ENCODE assay signal across 18 cellular contexts in the genomic region with DNA sequence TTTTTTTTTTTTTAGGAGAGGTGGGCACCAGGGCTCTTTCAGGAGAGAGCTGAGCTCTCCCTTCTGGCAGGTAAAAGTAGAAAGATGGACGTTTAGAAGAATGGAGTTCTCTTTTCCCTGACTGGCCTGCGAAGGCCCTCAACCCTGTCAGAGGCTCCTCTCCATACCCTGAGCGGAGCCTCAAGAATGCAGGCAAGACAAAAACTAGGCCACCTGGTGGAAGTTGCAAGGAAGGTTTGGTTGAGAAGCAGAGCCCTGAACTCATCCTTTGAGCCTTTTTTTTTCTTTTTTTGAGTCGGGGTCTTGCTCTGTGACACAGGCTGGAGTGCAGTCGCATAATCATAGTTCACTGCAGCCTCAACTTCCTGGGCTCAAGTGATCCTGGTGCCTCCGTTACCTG. TPM values are rescaled to one million over a fixed set of nuclear protein-coding genes. Genes with fewer than 3 reads are reported as not detected.
DNase-seq lines count a peak whose midpoint lies in the region; TF ChIP-seq lines count a peak whose summit lies in the region.
"Had no signal": no experiment of that assay in that cellular context is flagged by ENCODE, and none has a peak within 500 bp of the region (broad histone marks: within the 10 kb centered on the region; RNA-seq: fewer than 3 reads in every experiment).

No MANE protein-coding gene starts in this region.

- TF ChIP-seq RAD21 in neural cell (conservative IDR thresholded peaks at IDR 0.05), result no peak

- H3K9ac ChIP-seq in Karpas-422 (ENCODE audit: low read length) (no peak overlapping the region), neural cell (ENCODE audit: low read length) (no peak overlapping the region)

- H3K4me1 ChIP-seq in Karpas-422 (ENCODE audit: low read length), result no peaks in the 10 kb centered on the region
- H3K4me1 ChIP-seq: pancreas had no signal

- H3K9me3 Mint-ChIP-seq in chondrocyte (ENCODE audit: low read depth), result no peaks in the 10 kb centered on the region
- H3K9me3 Mint-ChIP-seq: central memory CD8-positive, alpha-beta T cell had no signal

- DNase-seq in GM12864 (ENCODE audit: low read depth) (no peak), Karpas-422 (peak; percentile 58), chondrocyte (ENCODE audit: low spot score) (no peak), foreskin melanocyte (no peak), NCI-H1694 (lab: John Stamatoyannopoulos, UW) (no peak)
- DNase-seq in stimulated activated CD4-positive, alpha-beta T cell treated with anti-CD3 and anti-CD28 coated beads, Interleukin-12 subunit alpha, Interleukin-12 subunit beta, amount 100 ng/mL, for 4 hours, result no peak
- DNase-seq: activated CD4-positive, alpha-beta T cell treated with anti-CD3 and anti-CD28 coated beads for 1 hour; activated CD8-positive, alpha-beta memory T cell treated with anti-CD3 and anti-CD28 coated beads, Interleukin-2, amount 10 ng/mL, durations not matched to agents 7 days and 5 days; amniotic stem cell; NCI-H1694 treated with DMSO at 0.1 percent for 48 hours; NCI-H446 treated with DMSO at 0.1 percent for 48 hours; stimulated activated CD4-positive, alpha-beta T cell treated with anti-CD3 and anti-CD28 coated beads, Interleukin-4, amount 100 ng/mL, for 24 hours; substantia nigra had no signal

- no peaks in the 10 kb centered on the region for H3K36me3 ChIP-seq in Karpas-422 (ENCODE audit: insufficient read depth, low read length)
- no peaks in the 10 kb centered on the region for H3K36me3 ChIP-seq in neural cell (ENCODE audit: insufficient read depth, low read length)
- H3K36me3 ChIP-seq: pancreas had no signal

- H3K79me2 ChIP-seq in Karpas-422 (ENCODE audit: low read length) (no peaks in the 10 kb centered on the region), neural cell (replicated peaks; ENCODE audit: insufficient read depth, low read length) (no peaks in the 10 kb centered on the region)

- H3K27ac Mint-ChIP-seq in chondrocyte (ENCODE audit: unreplicated experiment), result no peak overlapping the region
- H3K27ac Mint-ChIP-seq: activated CD8-positive, alpha-beta memory T cell treated with anti-CD3 and anti-CD28 coated beads, Interleukin-2, amount 10 ng/mL, durations not matched to agents 7 days and 5 days had no signal

- H4K20me1 ChIP-seq in Karpas-422 (ENCODE audit: insufficient read depth, low read depth, low read length) (no peaks in the 10 kb centered on the region), neural cell (ENCODE audit: insufficient read depth) (no peaks in the 10 kb centered on the region)

- H3F3A ChIP-seq in neural cell (ENCODE audit: insufficient read depth, low read length, poor library complexity, severe bottlenecking), result no peaks in the 10 kb centered on the region

- no peak overlapping the region for H3K4me3 ChIP-seq in GM12864 (ENCODE audit: low read depth, low read length)
- no peak overlapping the region for H3K4me3 ChIP-seq in Karpas-422 (ENCODE audit: low read length)
- no peak overlapping the region for H3K4me3 ChIP-seq in neural cell (ENCODE audit: low read length)
- H3K4me3 ChIP-seq: pancreas had no signal

- peaks cover 9% of the 10 kb centered on the region for H3K4me1 Mint-ChIP-seq in chondrocyte (ENCODE audit: low read depth)

- H3K9me2 ChIP-seq in Karpas-422 (replicated peaks; ENCODE audit: insufficient read depth, low read length) (no peaks in the 10 kb centered on the region), neural cell (ENCODE audit: insufficient read depth, low read length) (no peaks in the 10 kb centered on the region)

- H3K27ac ChIP-seq in Karpas-422 (ENCODE audit: low read length) (no peak overlapping the region), neural cell (ENCODE audit: low read length) (no peak overlapping the region)
- H3K27ac ChIP-seq: pancreas had no signal

- H3K9me3 ChIP-seq in Karpas-422 (ENCODE audit: low read length) (no peaks in the 10 kb centered on the region), neural cell (ENCODE audit: low read length) (no peaks in the 10 kb centered on the region)
- H3K9me3 ChIP-seq: pancreas had no signal

- no peak for TF ChIP-seq EP300 in neural cell (conservative IDR thresholded peaks at IDR 0.05; ENCODE audit: poor library complexity, severe bottlenecking)

- H3K27me3 ChIP-seq in Karpas-422 (ENCODE audit: low read length), result no peaks in the 10 kb centered on the region
- H3K27me3 ChIP-seq in neural cell (ENCODE audit: insufficient read depth, low read depth, low read length), result no peaks in the 10 kb centered on the region
- H3K27me3 ChIP-seq: pancreas had no signal

- peaks cover 2% of the 10 kb centered on the region for H3K36me3 Mint-ChIP-seq in chondrocyte (ENCODE audit: low read depth)
- H3K36me3 Mint-ChIP-seq: activated CD8-positive, alpha-beta memory T cell treated with anti-CD3 and anti-CD28 coated beads, Interleukin-2, amount 10 ng/mL, durations not matched to agents 7 days and 5 days had no signal

- H3K4me2 ChIP-seq in Karpas-422 (ENCODE audit: low read depth, low read length, poor library complexity, severe bottlenecking) (no peak overlapping the region), neural cell (ENCODE audit: low read length) (no peak overlapping the region)

- H3K4me3 Mint-ChIP-seq in chondrocyte (ENCODE audit: unreplicated experiment), result no peak overlapping the region
- H3K4me3 Mint-ChIP-seq: activated CD8-positive, alpha-beta memory T cell treated with anti-CD3 and anti-CD28 coated beads, Interleukin-2, amount 10 ng/mL, durations not matched to agents 7 days and 5 days; central memory CD8-positive, alpha-beta T cell had no signal

- H3K27me3 Mint-ChIP-seq in chondrocyte (ENCODE audit: low read depth), result peaks cover 41% of the 10 kb centered on the region

- H2AFZ ChIP-seq in Karpas-422 (ENCODE audit: low read length) (no peak overlapping the region), neural cell (ENCODE audit: low read depth, low read length) (no peak overlapping the region)

- peak; percentile 10 for TF ChIP-seq CTCF in GM12864 (IDR thresholded peaks at IDR 0.05; ENCODE audit: low read depth, low read length, missing control alignments)
- TF ChIP-seq CTCF in chondrocyte (IDR thresholded peaks at IDR 0.05), result peak; percentile 24
- TF ChIP-seq CTCF in neural cell (IDR thresholded peaks at IDR 0.05; ENCODE audit: poor library complexity, severe bottlenecking), result no peak

TF ChIP-seq in neural cell, 6 proteins besides CTCF, POLR2A, EP300 and RAD21:
- no peak for TF ChIP-seq TAF1 (IDR thresholded peaks at IDR 0.05; ENCODE audit: low read depth)
- TF ChIP-seq SMC3 (conservative IDR thresholded peaks at IDR 0.05; ENCODE audit: poor library complexity), result peak; percentile 46
- TF ChIP-seq, protein P1, sequence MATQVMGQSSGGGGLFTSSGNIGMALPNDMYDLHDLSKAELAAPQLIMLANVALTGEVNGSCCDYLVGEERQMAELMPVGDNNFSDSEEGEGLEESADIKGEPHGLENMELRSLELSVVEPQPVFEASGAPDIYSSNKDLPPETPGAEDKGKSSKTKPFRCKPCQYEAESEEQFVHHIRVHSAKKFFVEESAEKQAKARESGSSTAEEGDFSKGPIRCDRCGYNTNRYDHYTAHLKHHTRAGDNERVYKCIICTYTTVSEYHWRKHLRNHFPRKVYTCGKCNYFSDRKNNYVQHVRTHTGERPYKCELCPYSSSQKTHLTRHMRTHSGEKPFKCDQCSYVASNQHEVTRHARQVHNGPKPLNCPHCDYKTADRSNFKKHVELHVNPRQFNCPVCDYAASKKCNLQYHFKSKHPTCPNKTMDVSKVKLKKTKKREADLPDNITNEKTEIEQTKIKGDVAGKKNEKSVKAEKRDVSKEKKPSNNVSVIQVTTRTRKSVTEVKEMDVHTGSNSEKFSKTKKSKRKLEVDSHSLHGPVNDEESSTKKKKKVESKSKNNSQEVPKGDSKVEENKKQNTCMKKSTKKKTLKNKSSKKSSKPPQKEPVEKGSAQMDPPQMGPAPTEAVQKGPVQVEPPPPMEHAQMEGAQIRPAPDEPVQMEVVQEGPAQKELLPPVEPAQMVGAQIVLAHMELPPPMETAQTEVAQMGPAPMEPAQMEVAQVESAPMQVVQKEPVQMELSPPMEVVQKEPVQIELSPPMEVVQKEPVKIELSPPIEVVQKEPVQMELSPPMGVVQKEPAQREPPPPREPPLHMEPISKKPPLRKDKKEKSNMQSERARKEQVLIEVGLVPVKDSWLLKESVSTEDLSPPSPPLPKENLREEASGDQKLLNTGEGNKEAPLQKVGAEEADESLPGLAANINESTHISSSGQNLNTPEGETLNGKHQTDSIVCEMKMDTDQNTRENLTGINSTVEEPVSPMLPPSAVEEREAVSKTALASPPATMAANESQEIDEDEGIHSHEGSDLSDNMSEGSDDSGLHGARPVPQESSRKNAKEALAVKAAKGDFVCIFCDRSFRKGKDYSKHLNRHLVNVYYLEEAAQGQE (IDR thresholded peaks at IDR 0.05; ENCODE audit: borderline replicate concordance), result no peak
- TF ChIP-seq POLR2AphosphoS5 (IDR thresholded peaks at IDR 0.05), result no peak
- no peak for TF ChIP-seq MXI1 (conservative IDR thresholded peaks at IDR 0.05; ENCODE audit: poor library complexity, severe bottlenecking)
- no peak for TF ChIP-seq EZH2 (IDR thresholded peaks at IDR 0.05; ENCODE audit: borderline replicate concordance, insufficient read depth, low read length, poor library complexity, severe bottlenecking)
TF ChIP-seq in neural cell: peak in this region for 1.

RNA-seq across cellular contexts. Expression of a gene that starts 1.4 kb away (rescaled TPM):
- total RNA-seq in Karpas-422 (2014; rRNA removed; shearing (Covaris generic); ENCODE audit: low replicate concordance), result not detected in 2 replicates
- 0.08 to 0.82 TPM in 2 of 3 replicates, not detected in the other for total RNA-seq in chondrocyte
- 0.08 TPM in 1 of 2 replicates, not detected in the other for polyA plus RNA-seq in neural cell
- not detected in 2 replicates for polyA minus RNA-seq in neural cell
- total RNA-seq: activated CD8-positive, alpha-beta memory T cell treated with anti-CD3 and anti-CD28 coated beads, Interleukin-2, amount 10 ng/mL, durations not matched to agents 7 days and 5 days; LHCN-M2; liver; pancreas had no signal
- polyA plus RNA-seq: liver, pancreas had no signal

RNA-seq across cellular contexts. Expression of a gene that starts 4.2 kb away (rescaled TPM):
- not detected in 2 replicates for total RNA-seq in Karpas-422 (2014; rRNA removed; shearing (Covaris generic); ENCODE audit: low replicate concordance)
- 0.72 to 0.92 TPM in 2 of 3 replicates, not detected in the other for total RNA-seq in chondrocyte
- polyA plus RNA-seq in neural cell, result 0.67 TPM in 1 of 2 replicates, not detected in the other
- not detected in 2 replicates for polyA minus RNA-seq in neural cell
- total RNA-seq: activated CD8-positive, alpha-beta memory T cell treated with anti-CD3 and anti-CD28 coated beads, Interleukin-2, amount 10 ng/mL, durations not matched to agents 7 days and 5 days; LHCN-M2 had no signal
